In genomic region chr19:2484178-2484937, GRCh38 we compare ENCODE assay signal across 23 cellular contexts. TPM values are rescaled to one million over a fixed set of nuclear protein-coding genes. Genes with fewer than 3 reads are reported as not detected.
DNase-seq lines count a peak whose midpoint lies in the region; ATAC-seq and TF ChIP-seq lines count a peak whose summit lies in the region.
"Had no signal": no experiment of that assay in that cellular context is flagged by ENCODE, and none has a peak within 500 bp of the region (broad histone marks: within the 10 kb centered on the region; RNA-seq: fewer than 3 reads in every experiment).

No MANE protein-coding gene starts in this region.

- H3K27ac Mint-ChIP-seq in IgD-negative memory B cell (peak overlapping the region; percentile 17 to 86 (median 45)), endothelial cell (ENCODE audit: unreplicated experiment) (no peak overlapping the region), naive B cell (peak overlapping the region in 4 of 6 donors; percentile 28 to 80 (median 66))
- H3K27ac Mint-ChIP-seq: CD4-positive, alpha-beta T cell had no signal

- peaks cover 20% of the 10 kb centered on the region for H3K4me1 ChIP-seq in lower lobe of right lung

- peaks cover 5% of the 10 kb centered on the region for H3K27me3 ChIP-seq in lower lobe of right lung (ENCODE audit: low read depth)
- H3K27me3 ChIP-seq: MG63 had no signal

- intact Hi-C loops in lower lobe of right lung (cut with DNase I), result no loop called here

- H3K9me3 Mint-ChIP-seq in IgD-negative memory B cell, result peaks cover 0 to 6% (median 5%) of the 10 kb centered on the region in 3 donors
- peaks cover 9% of the 10 kb centered on the region for H3K9me3 Mint-ChIP-seq in endothelial cell (ENCODE audit: unreplicated experiment)
- peaks cover 5 to 23% (median 21%) of the 10 kb centered on the region in 7 donors for H3K9me3 Mint-ChIP-seq in naive B cell

- TF ChIP-seq CTCF in C4-2B (conservative IDR thresholded peaks at IDR 0.05) (no peak), endothelial cell (IDR thresholded peaks at IDR 0.05; ENCODE audit: unreplicated experiment) (no peak), lower lobe of right lung (IDR thresholded peaks at IDR 0.05) (no peak)

- no peak for DNase-seq in endothelial cell (ENCODE audit: low spot score)
- no peak for DNase-seq in naive B cell
- DNase-seq in 8988T, result no peak
- no peak for DNase-seq in lower lobe of right lung
- DNase-seq in Ammon's horn (ENCODE audit: low spot score), result no peak
- DNase-seq: CD4-positive, alpha-beta T cell; COR-L47; DMS53; GOT3; HCEC 1CT; Kasumi-1; MG63; NCI-H1417; NCI-H1694; NCI-H2029 treated with DMSO at 0.1 percent for 48 hours; NCI-H526 treated with DMSO at 0.1 percent for 48 hours; SHP77; T-cell had no signal

- no peak for ATAC-seq in naive B cell (ENCODE audit: low read depth in 2 of 2)
- no peak for ATAC-seq in HG03025 (IDR thresholded peaks at IDR 0.05; ENCODE audit: low FRiP score, unreplicated experiment)
- ATAC-seq in lower lobe of right lung, result no peak
- ATAC-seq: T-cell had no signal

- peak overlapping the region in 1 of 4 donors; percentile 36 for H3K4me3 Mint-ChIP-seq in IgD-negative memory B cell
- H3K4me3 Mint-ChIP-seq in endothelial cell (ENCODE audit: unreplicated experiment), result peak overlapping the region; percentile 24
- H3K4me3 Mint-ChIP-seq in naive B cell, result peak overlapping the region in 2 of 8 donors; percentile 22 to 52
- H3K4me3 Mint-ChIP-seq: T-cell had no signal

- H3K4me3 ChIP-seq in lower lobe of right lung, result no peak overlapping the region
- H3K4me3 ChIP-seq: MG63 had no signal

- H3K27ac ChIP-seq in C4-2B (peak overlapping the region; percentile 48), lower lobe of right lung (no peak overlapping the region)
- H3K27ac ChIP-seq: HL-60, RWPE1 had no signal

- H3K4me1 Mint-ChIP-seq in IgD-negative memory B cell (peaks cover 9 to 23% (median 15%) of the 10 kb centered on the region in 3 donors), endothelial cell (ENCODE audit: unreplicated experiment) (no peaks in the 10 kb centered on the region), naive B cell (peaks cover 27 to 37% (median 34%) of the 10 kb centered on the region in 3 donors)

- H3K27me3 Mint-ChIP-seq in IgD-negative memory B cell (peaks cover 11% of the 10 kb centered on the region), endothelial cell (ENCODE audit: unreplicated experiment) (peaks cover 11% of the 10 kb centered on the region), naive B cell (peaks cover 1 to 10% (median 4%) of the 10 kb centered on the region in 3 donors)

- no peaks in the 10 kb centered on the region for H3K36me3 ChIP-seq in lower lobe of right lung
- H3K36me3 ChIP-seq: MG63 had no signal

- H3K36me3 Mint-ChIP-seq in IgD-negative memory B cell, result peaks cover 3% of the 10 kb centered on the region
- peaks cover 4% of the 10 kb centered on the region for H3K36me3 Mint-ChIP-seq in endothelial cell (ENCODE audit: low read depth, unreplicated experiment)
- H3K36me3 Mint-ChIP-seq in naive B cell, result peaks cover 0 to 10% of the 10 kb centered on the region in 2 donors
- H3K36me3 Mint-ChIP-seq: T-cell had no signal

- peaks cover 7% of the 10 kb centered on the region for H3K9me3 ChIP-seq in lower lobe of right lung
- H3K9me3 ChIP-seq: MG63 had no signal

RNA-seq across cellular contexts. Expression of gene GADD45B, which starts 8.4 kb away (rescaled TPM):
- polyA plus RNA-seq in IgD-negative memory B cell (98.0 TPM), naive B cell (ENCODE audit: low read depth in 6 of 6) (100 to 1,000 TPM in 3 of 6 donors, 10 to 100 TPM in 3; 40.2 to 177 (median 125) TPM)
- total RNA-seq in endothelial cell (ENCODE audit: unreplicated experiment) (1.2 TPM), lower lobe of right lung (89.9 TPM)

RNA-seq across cellular contexts. Expression of gene LMNB2, which starts 27.6 kb away (rescaled TPM):
- polyA plus RNA-seq in IgD-negative memory B cell (4.6 TPM), naive B cell (ENCODE audit: low read depth in 6 of 6) (1 to 10 TPM; 3.2 to 5.4 (median 4.5) TPM)
- total RNA-seq in endothelial cell (ENCODE audit: unreplicated experiment) (49.6 TPM), lower lobe of right lung (20.9 TPM)

RNA-seq across cellular contexts. Expression of gene TIMM13, which starts 57.0 kb away (rescaled TPM):
- 69.1 TPM for polyA plus RNA-seq in IgD-negative memory B cell
- 117 TPM for total RNA-seq in endothelial cell (ENCODE audit: unreplicated experiment)
- polyA plus RNA-seq in naive B cell (ENCODE audit: low read depth in 6 of 6), result 10 to 100 TPM; 50.0 to 99.3 (median 70.8) TPM
- 53.3 TPM for total RNA-seq in lower lobe of right lung

Comparison
In these comparisons a context has a peak if more than half of its experiments do, and no peak if none do; other contexts are left out.
1. RNA of gene GADD45B, which starts 8.4 kb away (total RNA-seq): 89.9 TPM in lower lobe of right lung (single experiment); 1.2 TPM in endothelial cell (single experiment); every median in the first group is over 10 times any median in the second.